ENCODE assay signal across 1 cellular context in the genomic region with DNA sequence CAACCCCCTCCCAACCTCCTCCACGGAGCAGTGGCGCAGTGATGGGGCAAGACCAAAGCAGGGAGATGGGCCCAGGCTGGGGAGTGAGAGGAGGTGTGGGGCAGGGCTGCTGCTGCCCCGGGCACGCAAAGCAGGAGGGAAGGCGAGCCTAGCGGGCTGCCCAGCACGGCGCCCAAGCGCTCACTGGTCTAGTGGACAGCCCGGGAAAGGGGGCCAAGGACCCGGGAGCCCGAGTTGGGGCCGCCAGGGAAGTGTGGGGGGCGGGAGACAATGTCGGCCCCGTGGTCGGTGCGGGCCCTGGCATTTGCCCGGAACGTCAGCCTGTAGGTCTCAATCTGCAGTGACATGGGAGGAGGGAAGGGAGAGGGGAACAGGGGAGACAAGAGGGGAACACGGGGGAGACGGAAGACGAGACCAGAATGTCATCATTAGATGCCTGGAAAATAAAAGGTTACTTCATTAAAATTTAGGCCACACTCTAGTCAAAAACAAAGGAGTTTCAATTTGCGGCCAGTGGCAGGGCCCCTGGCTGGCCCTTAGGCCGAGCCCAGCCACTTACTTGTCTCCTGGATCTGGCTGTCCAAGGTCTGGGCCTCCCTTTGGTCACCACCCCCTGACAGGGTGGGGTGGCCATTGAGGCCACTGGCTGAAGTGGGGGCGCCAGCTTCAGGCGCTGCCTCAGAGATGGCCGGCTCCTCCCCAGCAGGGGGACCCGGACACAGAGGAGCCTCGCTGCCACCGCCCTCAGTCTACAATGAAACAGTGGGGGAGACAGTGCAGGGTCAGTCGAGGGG.
TF ChIP-seq lines count a peak whose summit lies in the region.

No MANE protein-coding gene starts in this region.

TF ChIP-seq in H1, 55 proteins besides CTCF, POLR2A, EP300 and RAD21:
- no peak for TF ChIP-seq RNF2 (IDR thresholded peaks at IDR 0.05; ENCODE audit: borderline replicate concordance, low read depth, low read length, missing control alignments, poor library complexity, severe bottlenecking)
- TF ChIP-seq POLR2AphosphoS5 (IDR thresholded peaks at IDR 0.05; ENCODE audit: low read depth, low read length), result 0 out of 2 replicates have a peak, but pooled peaks have one; percentile 1
- TF ChIP-seq RBBP5 (IDR thresholded peaks at IDR 0.05; ENCODE audit: borderline replicate concordance, low read depth, low read length), result no peak
- no peak for TF ChIP-seq TEAD4 (IDR thresholded peaks at IDR 0.05; ENCODE audit: low read depth, low read length)
